31 cellular contexts compared by ENCODE assay signal in the genomic region with DNA sequence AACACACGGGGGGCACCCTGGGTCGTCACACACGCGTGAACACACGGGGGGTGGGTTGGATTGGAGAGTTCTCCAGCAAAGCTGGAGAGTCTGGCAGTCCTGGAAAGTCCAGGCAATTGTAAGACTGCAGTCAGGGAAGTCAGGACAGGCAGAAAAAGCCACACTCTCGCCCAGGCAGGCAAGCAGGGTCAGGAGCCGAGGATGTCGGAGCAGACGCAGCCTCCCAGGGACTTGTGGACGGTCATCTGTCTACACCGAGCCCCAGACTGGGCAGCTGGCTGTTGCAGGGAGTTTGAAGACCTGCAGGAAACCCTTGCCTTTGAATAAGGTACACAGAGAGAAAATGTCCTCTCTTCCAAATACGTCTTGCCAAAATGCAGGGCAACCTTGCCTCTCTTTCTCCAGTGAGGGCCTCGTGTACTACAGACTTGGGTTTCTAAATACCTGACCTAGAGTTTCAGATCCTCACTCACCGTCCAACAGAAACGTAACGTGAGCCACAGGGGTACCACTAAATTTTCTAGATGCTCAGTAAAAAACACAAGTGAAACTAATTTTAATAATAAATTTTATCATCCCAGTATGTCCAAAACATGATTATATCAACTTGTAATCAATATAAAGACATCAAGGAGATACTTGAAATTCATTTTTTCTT.
"Had no signal": no experiment of that assay in that cellular context is flagged by ENCODE, and none has a peak within 500 bp of the region (broad histone marks: within the 10 kb centered on the region; RNA-seq: fewer than 3 reads in every experiment).

No MANE protein-coding gene starts in this region.

- H3K4me1 Mint-ChIP-seq: activated CD4-positive, alpha-beta T cell treated with anti-CD3 and anti-CD28 coated beads, Interleukin-2, amount 10 ng/mL, durations not matched to agents 24 days and 14 days; activated naive CD8-positive, alpha-beta T cell treated with anti-CD3 and anti-CD28 coated beads for 36 hours; natural killer cell had no signal

- ATAC-seq: body of pancreas; effector memory CD8-positive, alpha-beta T cell; gastrocnemius medialis; natural killer cell; sciatic nerve had no signal

- H3K27me3 Mint-ChIP-seq: activated CD4-positive, alpha-beta T cell treated with anti-CD3 and anti-CD28 coated beads, Interleukin-2, amount 10 ng/mL, durations not matched to agents 24 days and 14 days had no signal

- H3K4me1 ChIP-seq: adrenal gland, body of pancreas, gastrocnemius medialis, neural progenitor cell, testis, uterus had no signal

- H3K27me3 ChIP-seq: adrenal gland, body of pancreas, neural progenitor cell, testis, uterus had no signal

- H3K9me3 Mint-ChIP-seq: activated CD4-positive, alpha-beta memory T cell treated with anti-CD3 and anti-CD28 coated beads for 36 hours; activated CD4-positive, alpha-beta T cell treated with anti-CD3 and anti-CD28 coated beads, Interleukin-2, amount 10 ng/mL, durations not matched to agents 24 days and 14 days; activated naive CD4-positive, alpha-beta T cell treated with anti-CD3 and anti-CD28 coated beads for 36 hours; activated T-helper 1 cell treated with anti-CD3 and anti-CD28 coated beads, Interleukin-12 subunit alpha, Interleukin-12 subunit beta, Interleukin-2, Interleukin-4 antibody, amounts not matched to agents 30 ng/mL and 10 ng/mL and 1 ng/mL, durations not matched to agents 14 hours and 24 hours and 36 hours; effector memory CD8-positive, alpha-beta T cell; natural killer cell; neural progenitor cell; T-helper 1 cell treated with Interleukin-12 subunit alpha and Interleukin-12 subunit beta and Interleukin-4 antibody, amounts not matched to agents 30 μg/mL and 1 μg/mL, for 36 hours had no signal

- H3K4me3 Mint-ChIP-seq: activated CD4-positive, alpha-beta memory T cell treated with anti-CD3 and anti-CD28 coated beads for 36 hours; activated CD4-positive, alpha-beta T cell treated with anti-CD3 and anti-CD28 coated beads, Interleukin-2, amount 10 ng/mL, durations not matched to agents 24 days and 14 days; activated naive CD4-positive, alpha-beta T cell treated with anti-CD3 and anti-CD28 coated beads for 36 hours; activated naive CD8-positive, alpha-beta T cell treated with anti-CD3 and anti-CD28 coated beads for 36 hours; activated T-helper 1 cell treated with anti-CD3 and anti-CD28 coated beads, Interleukin-12 subunit alpha, Interleukin-12 subunit beta, Interleukin-2, Interleukin-4 antibody, amounts not matched to agents 30 ng/mL and 10 ng/mL and 1 ng/mL, durations not matched to agents 14 hours and 24 hours and 36 hours; effector memory CD8-positive, alpha-beta T cell; natural killer cell; neural progenitor cell; T-helper 1 cell treated with Interleukin-12 subunit alpha and Interleukin-12 subunit beta and Interleukin-4 antibody, amounts not matched to agents 30 μg/mL and 1 μg/mL, for 36 hours had no signal

- H3K4me3 ChIP-seq: adrenal gland, body of pancreas, coronary artery, dorsolateral prefrontal cortex, gastrocnemius medialis, neural progenitor cell, testis, uterus had no signal

- H3K36me3 ChIP-seq: adrenal gland, gastrocnemius medialis, neural progenitor cell, uterus had no signal

- H3K27ac Mint-ChIP-seq: activated CD4-positive, alpha-beta memory T cell treated with anti-CD3 and anti-CD28 coated beads for 36 hours; activated CD4-positive, alpha-beta T cell treated with anti-CD3 and anti-CD28 coated beads, Interleukin-2, amount 10 ng/mL, durations not matched to agents 24 days and 14 days; activated naive CD4-positive, alpha-beta T cell treated with anti-CD3 and anti-CD28 coated beads for 36 hours; activated naive CD8-positive, alpha-beta T cell treated with anti-CD3 and anti-CD28 coated beads for 36 hours; activated T-helper 1 cell treated with anti-CD3 and anti-CD28 coated beads, Interleukin-12 subunit alpha, Interleukin-12 subunit beta, Interleukin-2, Interleukin-4 antibody, amounts not matched to agents 30 ng/mL and 10 ng/mL and 1 ng/mL, durations not matched to agents 14 hours and 24 hours and 36 hours; effector memory CD8-positive, alpha-beta T cell; natural killer cell; T-helper 1 cell treated with Interleukin-12 subunit alpha and Interleukin-12 subunit beta and Interleukin-4 antibody, amounts not matched to agents 30 μg/mL and 1 μg/mL, for 36 hours had no signal

- H3K9me3 ChIP-seq: adrenal gland, body of pancreas, gastrocnemius medialis, testis, uterus had no signal

- DNase-seq: activated CD4-positive, alpha-beta memory T cell treated with anti-CD3 and anti-CD28 coated beads for 36 hours; activated CD4-positive, alpha-beta T cell treated with anti-CD3 and anti-CD28 coated beads, Interleukin-2, amount 10 ng/mL, durations not matched to agents 24 days and 14 days; activated CD4-positive, CD25-positive, alpha-beta regulatory T cell treated with anti-CD3 and anti-CD28 coated beads, Interleukin-2, amount 50 U/mL, for 72 hours; activated CD8-positive, alpha-beta memory T cell treated with anti-CD3 and anti-CD28 coated beads, Interleukin-2, amount 50 U/mL, for 4 hours; activated effector memory CD4-positive, alpha-beta T cell treated with anti-CD3 and anti-CD28 coated beads, Interleukin-2, amount 50 U/mL, for 16 hours; activated naive CD4-positive, alpha-beta T cell treated with anti-CD3 and anti-CD28 coated beads for 36 hours; activated naive CD8-positive, alpha-beta T cell treated with anti-CD3 and anti-CD28 coated beads for 36 hours; activated T-cell treated with anti-CD3 and anti-CD28 coated beads, Interleukin-2, amount 50 U/mL, for 1 hour; adrenal gland; aorta; body of pancreas; effector memory CD8-positive, alpha-beta T cell; erythroblast; gastrocnemius medialis; hippocampal formation; natural killer cell; occipital lobe; small intestine; stimulated activated CD4-positive, alpha-beta T cell treated with anti-CD3 and anti-CD28 coated beads, Interleukin-1b, Interleukin-23, amount 100 ng/mL, for 48 hours; stimulated activated naive CD4-positive, alpha-beta T cell treated with Interleukin-2 at 50 U/mL for 16 hours; SW 1271; T1000; testis; trophoblast cell; uterus had no signal

- H3K27ac ChIP-seq: adrenal gland, body of pancreas, coronary artery, gastrocnemius medialis, neural progenitor cell, testis, uterus had no signal

- H3K36me3 Mint-ChIP-seq: activated CD4-positive, alpha-beta memory T cell treated with anti-CD3 and anti-CD28 coated beads for 36 hours; activated naive CD8-positive, alpha-beta T cell treated with anti-CD3 and anti-CD28 coated beads for 36 hours; natural killer cell; neural progenitor cell had no signal
